In the genomic region with DNA sequence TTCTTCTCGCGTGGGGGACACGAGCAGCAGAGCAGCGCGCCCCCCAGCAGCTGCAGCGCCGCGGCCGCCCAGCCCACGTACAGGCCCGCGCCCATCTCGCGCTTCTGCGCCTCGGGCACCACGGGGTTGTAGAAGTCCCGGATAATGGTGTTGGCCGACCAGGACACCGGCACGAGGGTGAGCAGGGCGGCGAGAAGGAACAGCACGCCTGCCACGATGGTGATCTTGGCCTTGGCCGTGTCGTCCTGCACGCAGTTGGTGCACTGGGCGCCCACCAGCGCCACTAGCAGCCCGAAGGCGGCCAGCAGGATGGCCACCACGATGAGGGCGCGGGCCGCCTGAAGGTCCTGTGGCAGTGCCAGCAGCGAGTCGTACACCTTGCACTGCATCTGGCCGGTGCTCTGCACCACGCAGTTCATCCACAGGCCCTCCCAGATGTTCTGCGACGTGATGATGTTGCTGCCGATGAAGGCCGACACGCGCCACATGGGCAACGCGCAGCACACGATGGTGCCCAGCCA, we compare ENCODE assay signal across 12 cellular contexts. TPM values are rescaled to one million over a fixed set of nuclear protein-coding genes. Genes with fewer than 3 reads are reported as not detected.
DNase-seq lines count a peak whose midpoint lies in the region; ATAC-seq, FAIRE-seq and TF ChIP-seq lines count a peak whose summit lies in the region.
"Had no signal": no experiment of that assay in that cellular context is flagged by ENCODE, and none has a peak within 500 bp of the region (broad histone marks: within the 10 kb centered on the region; RNA-seq: fewer than 3 reads in every experiment).

No MANE protein-coding gene starts in this region.

- peak overlapping the region; percentile 72 for H3K4me2 ChIP-seq in astrocyte (ENCODE audit: low read length)

- H3K9ac ChIP-seq in astrocyte (ENCODE audit: low read length), result no peak overlapping the region

- H3K4me1 ChIP-seq in astrocyte (ENCODE audit: insufficient read depth, low read length) (no peaks in the 10 kb centered on the region), left lung (peaks cover 0 to 21% of the 10 kb centered on the region in 2 donors)

- H3K79me2 ChIP-seq in astrocyte (ENCODE audit: insufficient read depth, low read length), result no peaks in the 10 kb centered on the region

- H3K4me1 Mint-ChIP-seq in astrocyte (ENCODE audit: low read depth, unreplicated experiment), result no peaks in the 10 kb centered on the region
- no peaks in the 10 kb centered on the region for H3K4me1 Mint-ChIP-seq in stimulated activated effector memory CD8-positive, alpha-beta T cell treated with anti-CD3 and anti-CD28 coated beads, Interleukin-12 subunit alpha, Interleukin-12 subunit beta, amount 100 ng/mL, for 72 hours

- FAIRE-seq in astrocyte (lab: Jason Lieb, UNC), result no peak

- H4K20me1 ChIP-seq in astrocyte (ENCODE audit: insufficient read depth, low read length), result peaks cover 4% of the 10 kb centered on the region

- DNase-seq in DMS79 treated with DMSO at 0.1 percent for 48 hours (lab: John Stamatoyannopoulos, UW) (peak; percentile 23), DMS79 (lab: John Stamatoyannopoulos, UW) (no peak), astrocyte (ENCODE audit: low read depth) (no peak), left lung (peak in 1 of 2 donors; percentile 76), medulla oblongata (ENCODE audit: extremely low spot score) (no peak), NCI-H774 (lab: John Stamatoyannopoulos, UW) (no peak)
- no peak for DNase-seq in stimulated activated effector memory CD8-positive, alpha-beta T cell treated with anti-CD3 and anti-CD28 coated beads, Interleukin-12 subunit alpha, Interleukin-12 subunit beta, amount 100 ng/mL, for 72 hours (ENCODE audit: low spot score in 2 of 2)
- DNase-seq in stimulated activated CD8-positive, alpha-beta memory T cell treated with anti-CD3 and anti-CD28 coated beads, Interleukin-4, amount 100 ng/mL, for 48 hours, result no peak
- DNase-seq: Karpas-422, left ventricle myocardium superior had no signal

- H3K27ac Mint-ChIP-seq in astrocyte (ENCODE audit: unreplicated experiment), result no peak overlapping the region
- H3K27ac Mint-ChIP-seq in stimulated activated effector memory CD8-positive, alpha-beta T cell treated with anti-CD3 and anti-CD28 coated beads, Interleukin-12 subunit alpha, Interleukin-12 subunit beta, amount 100 ng/mL, for 72 hours, result no peak overlapping the region
- H3K27ac Mint-ChIP-seq: activated T-helper 1 cell treated with anti-CD3 and anti-CD28 coated beads, Interleukin-12 subunit alpha, Interleukin-12 subunit beta, Interleukin-2, Interleukin-4 antibody, amounts not matched to agents 30 ng/mL and 10 ng/mL and 1 ng/mL, durations not matched to agents 14 hours and 24 hours and 36 hours had no signal

- H3K27ac ChIP-seq in astrocyte (ENCODE audit: low read depth, low read length), result no peak overlapping the region
- peak overlapping the region; percentile 69 to 73 for H3K27ac ChIP-seq in left lung

- H3K36me3 ChIP-seq in astrocyte (ENCODE audit: insufficient read depth, low read length), result no peaks in the 10 kb centered on the region
- H3K36me3 ChIP-seq in left lung, result no peaks in the 10 kb centered on the region
- H3K36me3 ChIP-seq: tibial nerve had no signal

- no peaks in the 10 kb centered on the region for H3K9me3 ChIP-seq in astrocyte (ENCODE audit: insufficient read depth, low read depth, low read length)
- no peaks in the 10 kb centered on the region for H3K9me3 ChIP-seq in left lung
- H3K9me3 ChIP-seq: tibial nerve had no signal

- H3K27me3 Mint-ChIP-seq in astrocyte (ENCODE audit: low read depth, unreplicated experiment), result peaks cover 21% of the 10 kb centered on the region

- peaks cover 5% of the 10 kb centered on the region for H3K36me3 Mint-ChIP-seq in astrocyte (ENCODE audit: low read depth, unreplicated experiment)
- H3K36me3 Mint-ChIP-seq in stimulated activated effector memory CD8-positive, alpha-beta T cell treated with anti-CD3 and anti-CD28 coated beads, Interleukin-12 subunit alpha, Interleukin-12 subunit beta, amount 100 ng/mL, for 72 hours, result peaks cover 4% of the 10 kb centered on the region

- H3K27me3 ChIP-seq in astrocyte (ENCODE audit: insufficient read depth, low read length) (peaks cover 19% of the 10 kb centered on the region), left lung (peaks cover 24 to 71% of the 10 kb centered on the region in 2 donors)

- ATAC-seq in left lung, result peak; percentile 31
- ATAC-seq in stimulated activated effector memory CD8-positive, alpha-beta T cell treated with anti-CD3 and anti-CD28 coated beads, Interleukin-12 subunit alpha, Interleukin-12 subunit beta, amount 100 ng/mL, for 72 hours, result no peak

- intact Hi-C loops in left lung (cut with DNase I), result no loop called here

- peak overlapping the region; percentile 39 for H2AFZ ChIP-seq in astrocyte (ENCODE audit: low read depth, low read length)

- no peak for TF ChIP-seq CTCF in astrocyte (IDR thresholded peaks at IDR 0.05; ENCODE audit: insufficient read depth, low read depth, low read length)
- no peak for TF ChIP-seq CTCF in left lung (IDR thresholded peaks at IDR 0.05)

- H3K9me3 Mint-ChIP-seq in astrocyte (ENCODE audit: unreplicated experiment), result peaks cover 3% of the 10 kb centered on the region
- H3K9me3 Mint-ChIP-seq in stimulated activated effector memory CD8-positive, alpha-beta T cell treated with anti-CD3 and anti-CD28 coated beads, Interleukin-12 subunit alpha, Interleukin-12 subunit beta, amount 100 ng/mL, for 72 hours, result no peaks in the 10 kb centered on the region
- H3K9me3 Mint-ChIP-seq: activated T-helper 1 cell treated with anti-CD3 and anti-CD28 coated beads, Interleukin-12 subunit alpha, Interleukin-12 subunit beta, Interleukin-2, Interleukin-4 antibody, amounts not matched to agents 30 ng/mL and 10 ng/mL and 1 ng/mL, durations not matched to agents 14 hours and 24 hours and 36 hours had no signal

- H3K4me3 ChIP-seq in astrocyte (ENCODE audit: insufficient read depth, low read depth, low read length) (no peak overlapping the region), left lung (peak overlapping the region; percentile 22 to 37)

- no peak overlapping the region for H3K4me3 Mint-ChIP-seq in astrocyte (ENCODE audit: unreplicated experiment)
- H3K4me3 Mint-ChIP-seq in stimulated activated effector memory CD8-positive, alpha-beta T cell treated with anti-CD3 and anti-CD28 coated beads, Interleukin-12 subunit alpha, Interleukin-12 subunit beta, amount 100 ng/mL, for 72 hours, result peak overlapping the region; percentile 28
- H3K4me3 Mint-ChIP-seq: activated T-helper 1 cell treated with anti-CD3 and anti-CD28 coated beads, Interleukin-12 subunit alpha, Interleukin-12 subunit beta, Interleukin-2, Interleukin-4 antibody, amounts not matched to agents 30 ng/mL and 10 ng/mL and 1 ng/mL, durations not matched to agents 14 hours and 24 hours and 36 hours had no signal

RNA-seq across cellular contexts. Expression of a gene that starts 0.5 kb away (rescaled TPM):
- total RNA-seq in astrocyte (0.68 TPM in 1 of 2 replicates, not detected in the other), left lung (10 to 100 TPM; 23.8 to 35.9 TPM)
- total RNA-seq: activated T-helper 1 cell treated with anti-CD3 and anti-CD28 coated beads, Interleukin-12 subunit alpha, Interleukin-12 subunit beta, Interleukin-2, Interleukin-4 antibody, amounts not matched to agents 30 ng/mL and 10 ng/mL and 1 ng/mL, durations not matched to agents 14 hours and 24 hours and 36 hours; left ventricle myocardium superior; tibial nerve had no signal

RNA-seq across cellular contexts. Expression of a gene that starts 30.9 kb away (rescaled TPM):
- total RNA-seq in astrocyte (9.3 and 10.8 TPM in 2 replicates), left lung (10 to 100 TPM; 35.6 to 36.3 TPM)

RNA-seq across cellular contexts. Expression of a gene that starts 50.1 kb away (rescaled TPM):
- 15.0 and 19.7 TPM in 2 replicates for total RNA-seq in astrocyte
- 1 to 10 TPM; 5.4 to 6.9 TPM for total RNA-seq in left lung

Comparison
In these comparisons a context has a peak if more than half of its experiments do, and no peak if none do; other contexts are left out.
1. RNA of a gene that starts 0.5 kb away (total RNA-seq): 23.8 to 35.9 TPM in left lung; 0.68 TPM in astrocyte; every median in the first group is over 10 times any median in the second.